ENCODE assay signal across 19 cellular contexts in genomic region chr7:1388936-1389335, GRCh38.
"Had no signal": no experiment of that assay in that cellular context is flagged by ENCODE, and none has a peak within 500 bp of the region (broad histone marks: within the 10 kb centered on the region; RNA-seq: fewer than 3 reads in every experiment).

No MANE protein-coding gene starts in this region.

- H3K4me1 ChIP-seq: heart right ventricle, sigmoid colon, testis, tibial nerve, upper lobe of right lung, vagina had no signal

- ATAC-seq: esophagus mucosa; heart right ventricle; left lobe of liver; mucosa of descending colon; naive thymus-derived CD8-positive, alpha-beta T cell; stimulated activated naive B cell treated with anti-CD40 and anti-IgM and Interleukin-4, amounts not matched to agents 10 μg/mL and 1 μg/mL and 100 μg/mL, for 72 hours; stimulated activated naive CD8-positive, alpha-beta T cell treated with anti-CD3 and anti-CD28 coated beads, Interleukin-15, amount 100 ng/mL, for 72 hours; upper lobe of right lung had no signal

- H3K27ac ChIP-seq: heart right ventricle, neutrophil, sigmoid colon, skin epidermis, testis, tibial nerve, upper lobe of right lung, vagina had no signal

- H3K9me3 ChIP-seq: mucosa of descending colon, neutrophil, testis, upper lobe of right lung, vagina had no signal

- DNase-seq: effector memory CD4-positive, alpha-beta T cell; heart right ventricle; hypothalamus; kidney glomerular epithelial cell; mucosa of descending colon; naive thymus-derived CD8-positive, alpha-beta T cell; sigmoid colon; stimulated activated CD4-positive, alpha-beta T cell treated with anti-CD3 and anti-CD28 coated beads, Interleukin-2, amount 100 ng/mL, for 24 hours; stimulated activated CD4-positive, alpha-beta T cell treated with anti-CD3 and anti-CD28 coated beads, Interleukin-4, amount 100 ng/mL, for 4 hours; stimulated activated naive B cell treated with anti-CD40 and anti-IgM and Interleukin-4, amounts not matched to agents 10 μg/mL and 1 μg/mL and 100 μg/mL, for 72 hours; stimulated activated naive CD8-positive, alpha-beta T cell treated with anti-CD3 and anti-CD28 coated beads, Interleukin-15, amount 100 ng/mL, for 72 hours; testis; upper lobe of right lung had no signal

- H3K27me3 ChIP-seq: testis, vagina had no signal

- H3K4me3 ChIP-seq: heart right ventricle, mucosa of descending colon, sigmoid colon, skin epidermis, testis, tibial nerve, upper lobe of right lung, vagina had no signal

- H3K36me3 ChIP-seq: heart right ventricle, neutrophil, sigmoid colon, tibial nerve, upper lobe of right lung, vagina had no signal
